Comparison of ENCODE assay signal across 8 cellular contexts in genomic region chr9:85741112-85741874, GRCh38. TPM values are rescaled to one million over a fixed set of nuclear protein-coding genes. Genes with fewer than 3 reads are reported as not detected.
DNase-seq lines count a peak whose midpoint lies in the region; ATAC-seq and TF ChIP-seq lines count a peak whose summit lies in the region.

No MANE protein-coding gene starts in this region.

- peak overlapping the region; percentile 38 to 79; a peak in 3 of 4 replicates for H3K27ac ChIP-seq in SK-N-SH (ENCODE audit: low read depth in 2 of 2, low read length in 1 of 2)

- DNase-seq in BJ (ENCODE audit: low read depth) (no peak), SK-N-SH (peak; percentile 78), amniotic stem cell (lab: John Stamatoyannopoulos, UW) (peak; percentile 41), hypothalamus (lab: John Stamatoyannopoulos, UW) (peak in 36 of 51 donors; percentile 4 to 81 (median 43)), Ammon's horn (ENCODE audit: low spot score) (no peak)

- peaks cover 8% of the 10 kb centered on the region for H3F3A ChIP-seq in SK-N-SH (replicated peaks; ENCODE audit: insufficient read depth)

- CTCF ChIA-PET in BJ (lab: Yijun Ruan, JAX) (interaction anchor here (1.3 kb wide), 1 partner anchor 18 kb away, joined by 4 read pairs; no protein-coding TSS in a partner anchor), SK-N-SH (lab: Yijun Ruan, JAX) (interaction anchor here (0.8 to 1.5 kb wide), 5 partner anchors 41 to 131 kb away, joined by 3 to 4 read pairs (median 4); no protein-coding TSS in a partner anchor)

- TF ChIP-seq EP300 in SK-N-SH (IDR thresholded peaks at IDR 0.05; ENCODE audit: borderline replicate concordance in 1 of 2, low read depth in 1 of 2, low read length in 1 of 2): no peak; a peak in 1 of 4 replicates

- 1% methylated on average over 14 of the region's 74 CpGs for WGBS in SK-N-SH (ENCODE audit: low lambda C conversion rate)

- peak overlapping the region; percentile 80 for H3K4me3 ChIP-seq in BJ (ENCODE audit: low read depth, low read length)
- H3K4me3 ChIP-seq in SK-N-SH (ENCODE audit: low read depth in 2 of 2, low read length in 1 of 2): peak overlapping the region; percentile 95 to 97
- H3K4me3 ChIP-seq in skeletal muscle satellite cell (ENCODE audit: low read length): peak overlapping the region; percentile 99

- H3K9me2 ChIP-seq in SK-N-SH: no peaks in the 10 kb centered on the region

- peak overlapping the region; percentile 77 for H3K9ac ChIP-seq in SK-N-SH
- H3K9ac ChIP-seq in skeletal muscle satellite cell (ENCODE audit: low read depth, low read length): peak overlapping the region; percentile 90

- peaks cover 44% of the 10 kb centered on the region for H3K79me2 ChIP-seq in SK-N-SH (ENCODE audit: insufficient read depth)

- H2AFZ ChIP-seq in SK-N-SH (ENCODE audit: low read depth): peak overlapping the region; percentile 85

- no peak for TF ChIP-seq CTCF in BJ (IDR thresholded peaks at IDR 0.05; ENCODE audit: insufficient read depth, low read depth, low read length)
- no peak for TF ChIP-seq CTCF in SK-N-SH (IDR thresholded peaks at IDR 0.05)

- peaks cover 0 to 4% of the 10 kb centered on the region in 2 experiments; a peak in 1 of 4 replicates for H3K4me1 ChIP-seq in SK-N-SH (ENCODE audit: control insufficient read depth in 1 of 2, insufficient read depth in 2 of 2, low read depth in 1 of 2, low read length in 1 of 2)
- peaks cover 16% of the 10 kb centered on the region for H3K4me1 ChIP-seq in skeletal muscle satellite cell (ENCODE audit: control insufficient read depth, insufficient read depth, low read length)

- H3K4me2 ChIP-seq in SK-N-SH (peak overlapping the region; percentile 86), skeletal muscle satellite cell (ENCODE audit: low read length) (peak overlapping the region; percentile 87)

- POLR2A ChIA-PET in BJ (lab: Charles Lee) (no interaction called here), SK-N-SH (lab: Yijun Ruan, JAX) (no interaction called here)

- H3K9me3 ChIP-seq in SK-N-SH: no peaks in the 10 kb centered on the region
- H3K9me3 ChIP-seq in skeletal muscle satellite cell (replicated peaks; ENCODE audit: low read length): no peaks in the 10 kb centered on the region

- H3K27me3 ChIP-seq in BJ (ENCODE audit: control insufficient read depth, insufficient read depth, low read length) (0 out of 2 replicates have a peak, but pooled peaks cover 1% of the 10 kb centered on the region), SK-N-SH (ENCODE audit: insufficient read depth) (no peaks in the 10 kb centered on the region), skeletal muscle satellite cell (ENCODE audit: control insufficient read depth, insufficient read depth, low read length) (peaks cover 16% of the 10 kb centered on the region)

- no peaks in the 10 kb centered on the region for H3K36me3 ChIP-seq in BJ (ENCODE audit: control insufficient read depth, insufficient read depth, low read length)
- no peaks in the 10 kb centered on the region for H3K36me3 ChIP-seq in SK-N-SH (replicated peaks in 1 of 2; ENCODE audit: control insufficient read depth in 1 of 2, insufficient read depth in 2 of 2, low read length in 1 of 2)
- no peaks in the 10 kb centered on the region for H3K36me3 ChIP-seq in skeletal muscle satellite cell (ENCODE audit: insufficient read depth, low read length)

- no peaks in the 10 kb centered on the region for H4K20me1 ChIP-seq in SK-N-SH (ENCODE audit: insufficient read depth)

- TF ChIP-seq RAD21 in SK-N-SH (IDR thresholded peaks at IDR 0.05; ENCODE audit: low read length): no peak

- ATAC-seq in GM19324 (IDR thresholded peaks at IDR 0.05; ENCODE audit: low FRiP score, unreplicated experiment) (peak; percentile 64), HG03439 (IDR thresholded peaks at IDR 0.05; ENCODE audit: unreplicated experiment) (peak; percentile 60)

TF ChIP-seq in SK-N-SH, 30 proteins besides CTCF, POLR2A, EP300 and RAD21:
- TF ChIP-seq POLR2AphosphoS5 (IDR thresholded peaks at IDR 0.05; ENCODE audit: low read depth, low read length) (no peak), RFX5 (IDR thresholded peaks at IDR 0.05; ENCODE audit: low read length) (no peak), NFIC (IDR thresholded peaks at IDR 0.05; ENCODE audit: borderline replicate concordance) (no peak), RXRA (IDR thresholded peaks at IDR 0.05; ENCODE audit: borderline replicate concordance, low read depth) (no peak), SMC3 (IDR thresholded peaks at IDR 0.05; ENCODE audit: low read depth, low read length) (no peak), JUND (IDR thresholded peaks at IDR 0.05) (no peak), REST (IDR thresholded peaks at IDR 0.05; ENCODE audit: low read depth, low read length) (no peak), ELF1 (IDR thresholded peaks at IDR 0.05) (no peak), GATA2 (CRISPR knock-in tag; IDR thresholded peaks at IDR 0.05) (no peak), MXI1 (IDR thresholded peaks at IDR 0.05; ENCODE audit: low read depth, low read length) (0 out of 2 replicates have a peak, but pooled peaks have one; percentile 14), SIN3A (IDR thresholded peaks at IDR 0.05; ENCODE audit: borderline replicate concordance, low read depth, low read length) (no peak), FOSL2 (IDR thresholded peaks at IDR 0.05; ENCODE audit: borderline replicate concordance, low read depth) (no peak), TCF12 (IDR thresholded peaks at IDR 0.05) (no peak)
- TF ChIP-seq, protein P1, sequence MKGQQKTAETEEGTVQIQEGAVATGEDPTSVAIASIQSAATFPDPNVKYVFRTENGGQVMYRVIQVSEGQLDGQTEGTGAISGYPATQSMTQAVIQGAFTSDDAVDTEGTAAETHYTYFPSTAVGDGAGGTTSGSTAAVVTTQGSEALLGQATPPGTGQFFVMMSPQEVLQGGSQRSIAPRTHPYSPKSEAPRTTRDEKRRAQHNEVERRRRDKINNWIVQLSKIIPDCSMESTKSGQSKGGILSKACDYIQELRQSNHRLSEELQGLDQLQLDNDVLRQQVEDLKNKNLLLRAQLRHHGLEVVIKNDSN (IDR thresholded peaks at IDR 0.05; ENCODE audit: borderline replicate concordance, low read depth): peak; percentile 19; the same call in 1 of the 2 replicates

RNA-seq across cellular contexts. Expression of gene AGTPBP1, which starts 0.5 kb away (rescaled TPM):
- polyA plus RNA-seq in BJ (2011; rRNA removed) (2.5 and 6.6 TPM in 2 replicates), SK-N-SH (2012; rRNA removed) (3.8 and 4.3 TPM in 2 replicates)
- 4.2 and 4.8 TPM in 2 replicates for polyA minus RNA-seq in BJ (2011; rRNA and poly(A)+ RNA removed)
- 5.1 and 6.7 TPM in 2 replicates for polyA plus RNA-seq in SK-N-SH (2012; cell fraction: cytosol; rRNA removed)
- polyA plus RNA-seq in SK-N-SH (2012; cell fraction: nucleus; rRNA removed): 3.8 and 9.4 TPM in 2 replicates
- total RNA-seq in skeletal muscle satellite cell (2012; rRNA removed): 17.5 and 19.5 TPM in 2 replicates

Comparison
In these comparisons a context has a peak if more than half of its experiments do, and no peak if none do; other contexts are left out.
1. DNase-seq: peak in SK-N-SH (single experiment), amniotic stem cell (single experiment) and hypothalamus (36 of 51); none in BJ (single experiment) and Ammon's horn (single experiment).
2. Peak in every context shown above with its lines, with median percentiles within 50 percentile points of each other: H3K4me3 ChIP-seq.